In the genomic region with DNA sequence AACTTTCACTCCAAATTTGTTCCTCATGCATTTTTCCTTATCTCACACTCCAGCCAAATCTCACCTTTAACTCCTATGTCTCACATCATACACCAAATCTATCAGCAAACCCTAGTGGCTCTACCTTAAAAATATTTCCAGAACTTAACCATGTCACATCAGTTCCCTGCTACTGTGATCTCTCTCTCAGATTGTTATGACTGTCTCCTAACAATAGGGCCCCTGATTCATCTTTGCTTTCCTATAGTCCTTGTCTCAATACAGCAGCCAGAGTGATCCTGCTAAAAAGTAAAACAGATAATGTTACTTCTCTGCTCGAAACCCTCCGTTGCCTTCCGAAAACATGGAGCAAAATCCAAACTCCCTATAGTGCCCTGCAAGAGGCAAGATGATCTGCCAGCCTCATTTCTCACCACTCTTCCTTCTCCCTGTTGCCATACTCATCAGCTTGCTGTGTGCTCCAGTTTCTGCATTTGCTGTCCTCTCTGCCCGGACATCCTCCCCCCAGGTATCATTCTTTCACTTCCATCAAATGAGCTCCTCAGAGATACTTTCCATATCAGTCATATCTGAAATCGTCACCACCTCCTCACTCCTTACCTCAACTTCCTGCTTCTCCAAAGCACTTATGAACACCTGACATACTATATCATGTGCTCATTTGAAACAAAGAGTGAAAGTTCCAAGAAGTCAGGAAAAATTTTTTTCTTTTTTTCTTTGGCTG, we compare ENCODE assay signal across 1 cellular context.
TF ChIP-seq lines count a peak whose summit lies in the region.

No MANE protein-coding gene starts in this region.

TF ChIP-seq in GM12878, 131 proteins besides CTCF, POLR2A, EP300 and RAD21 (continued from another document):
- TF ChIP-seq, protein P1, sequence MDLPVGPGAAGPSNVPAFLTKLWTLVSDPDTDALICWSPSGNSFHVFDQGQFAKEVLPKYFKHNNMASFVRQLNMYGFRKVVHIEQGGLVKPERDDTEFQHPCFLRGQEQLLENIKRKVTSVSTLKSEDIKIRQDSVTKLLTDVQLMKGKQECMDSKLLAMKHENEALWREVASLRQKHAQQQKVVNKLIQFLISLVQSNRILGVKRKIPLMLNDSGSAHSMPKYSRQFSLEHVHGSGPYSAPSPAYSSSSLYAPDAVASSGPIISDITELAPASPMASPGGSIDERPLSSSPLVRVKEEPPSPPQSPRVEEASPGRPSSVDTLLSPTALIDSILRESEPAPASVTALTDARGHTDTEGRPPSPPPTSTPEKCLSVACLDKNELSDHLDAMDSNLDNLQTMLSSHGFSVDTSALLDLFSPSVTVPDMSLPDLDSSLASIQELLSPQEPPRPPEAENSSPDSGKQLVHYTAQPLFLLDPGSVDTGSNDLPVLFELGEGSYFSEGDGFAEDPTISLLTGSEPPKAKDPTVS (IDR thresholded peaks at IDR 0.05; ENCODE audit: low read depth, low read length) = no peak
- TF ChIP-seq IKZF2 (IDR thresholded peaks at IDR 0.05) (0 out of 4 replicates have a peak, but pooled peaks of 1 of the 2 experiments have one; percentile 12), RUNX3 (IDR thresholded peaks at IDR 0.05; ENCODE audit: low read length) (peak; percentile 26; the same call in 1 of the 2 replicates)
